Comparison of ENCODE assay signal across 22 cellular contexts in genomic region chr6:146300540-146300939, GRCh38.
"Had no signal": no experiment of that assay in that cellular context is flagged by ENCODE, and none has a peak within 500 bp of the region (broad histone marks: within the 10 kb centered on the region; RNA-seq: fewer than 3 reads in every experiment).

No MANE protein-coding gene starts in this region.

- H3K4me3 ChIP-seq: left ventricle myocardium inferior, sigmoid colon, smooth muscle cell, stomach, vagina had no signal

- DNase-seq: activated CD4-positive, alpha-beta T cell treated with anti-CD3 and anti-CD28 coated beads, Interleukin-2, amount 10 ng/mL, durations not matched to agents 7 days and 5 days; activated CD4-positive, CD25-positive, alpha-beta regulatory T cell treated with anti-CD3 and anti-CD28 coated beads, Interleukin-2, amount 50 U/mL, for 72 hours; activated CD8-positive, alpha-beta memory T cell treated with anti-CD3 and anti-CD28 coated beads, Interleukin-2, amount 10 ng/mL, durations not matched to agents 7 days and 5 days; activated CD8-positive, alpha-beta T cell treated with anti-CD3 and anti-CD28 coated beads for 36 hours; activated effector memory CD4-positive, alpha-beta T cell treated with anti-CD3 and anti-CD28 coated beads, Interleukin-2, amount 50 U/mL, for 16 hours; activated naive CD4-positive, alpha-beta T cell treated with anti-CD3 and anti-CD28 coated beads, Interleukin-2, amount 10 ng/mL, durations not matched to agents 7 days and 5 days; activated naive CD8-positive, alpha-beta T cell treated with anti-CD3 and anti-CD28 coated beads, Interleukin-2, amount 50 U/mL, for 24 hours; activated T-cell treated with anti-CD3 and anti-CD28 coated beads for 4 hours; effector CD8-positive, alpha-beta T cell; erythroblast; foreskin fibroblast; left ventricle myocardium inferior; nephron progenitor cell; nucleus accumbens; posterior cingulate gyrus; sigmoid colon; stimulated activated CD4-positive, alpha-beta T cell treated with anti-CD3 and anti-CD28 coated beads, Interleukin-15, amount 100 ng/mL, for 24 hours; stomach; WERI-Rb-1 had no signal

- H3K27ac ChIP-seq: left ventricle myocardium inferior, sigmoid colon, stomach, vagina, WERI-Rb-1 had no signal

- H3K4me2 ChIP-seq: smooth muscle cell had no signal

- H3K4me1 ChIP-seq: sigmoid colon, stomach, vagina had no signal

- ATAC-seq: activated CD8-positive, alpha-beta memory T cell treated with anti-CD3 and anti-CD28 coated beads, Interleukin-2, amount 10 ng/mL, durations not matched to agents 7 days and 5 days; activated CD8-positive, alpha-beta T cell treated with anti-CD3 and anti-CD28 coated beads for 36 hours; activated naive CD8-positive, alpha-beta T cell treated with anti-CD3 and anti-CD28 coated beads, Interleukin-2, amount 50 U/mL, for 24 hours; stimulated activated memory B cell treated with anti-CD40 and anti-IgM and Interleukin-4, amounts not matched to agents 10 μg/mL and 1 μg/mL and 100 μg/mL, for 72 hours had no signal

- H3K36me3 ChIP-seq: left ventricle myocardium inferior, sigmoid colon, stomach, vagina, WERI-Rb-1 had no signal

- H3K27me3 ChIP-seq: sigmoid colon, stomach, vagina had no signal

- H3K9me3 ChIP-seq: left ventricle myocardium inferior, sigmoid colon, stomach, vagina had no signal
